In genomic region chr6:104771258-104771832, GRCh38 we compare ENCODE assay signal across 9 cellular contexts.
DNase-seq lines count a peak whose midpoint lies in the region; ATAC-seq, FAIRE-seq and TF ChIP-seq lines count a peak whose summit lies in the region.
"Had no signal": no experiment of that assay in that cellular context is flagged by ENCODE, and none has a peak within 500 bp of the region (broad histone marks: within the 10 kb centered on the region; RNA-seq: fewer than 3 reads in every experiment).

No MANE protein-coding gene starts in this region.

- no peaks in the 10 kb centered on the region for H3K27me3 ChIP-seq in K562 (ENCODE audit: control insufficient read depth in 2 of 2, insufficient read depth in 2 of 2, low read length in 2 of 2)
- H3K27me3 ChIP-seq in right lobe of liver = no peaks in the 10 kb centered on the region

- H3K36me3 ChIP-seq in K562 (ENCODE audit: control insufficient read depth, insufficient read depth, low read length) = peaks cover 4% of the 10 kb centered on the region; the same call in 1 of the 3 replicates
- peaks cover 0 to 1% (median 0%) of the 10 kb centered on the region in 4 donors for H3K36me3 ChIP-seq in right lobe of liver

- no peak for TF ChIP-seq POLR2A in NB4 (IDR thresholded peaks at IDR 0.05; ENCODE audit: extremely low read depth, insufficient read length)
- TF ChIP-seq POLR2A in K562 (conservative IDR thresholded peaks at IDR 0.05) = no peak
- TF ChIP-seq POLR2A in right lobe of liver (IDR thresholded peaks at IDR 0.05) = no peak

- ATAC-seq in K562 (peak; percentile 91), right lobe of liver (peak; percentile 64 to 83 (median 70))

- no peak for TF ChIP-seq EP300 in K562 (IDR thresholded peaks at IDR 0.05; ENCODE audit: low read length)

- no peak overlapping the region for H3K9ac ChIP-seq in K562 (ENCODE audit: insufficient read depth in 1 of 2, low read depth in 2 of 2, low read length in 2 of 2)

- DNase-seq in ELR (ENCODE audit: low read depth) (peak; percentile 63), HEK293T (ENCODE audit: extremely low spot score) (peak; percentile 14), NB4 (ENCODE audit: low read depth) (peak; percentile 53), K562 (ENCODE audit: extremely low read depth in 1 of 4, low spot score in 3 of 4) (peak; percentile 13 to 22 (median 14)), right lobe of liver (no peak)
- no peak for DNase-seq in activated CD4-positive, alpha-beta T cell treated with anti-CD3 and anti-CD28 coated beads for 1 hour
- no peak for DNase-seq in stimulated activated CD4-positive, alpha-beta T cell treated with anti-CD3 and anti-CD28 coated beads, Interleukin-12 subunit alpha, Interleukin-12 subunit beta, amount 100 ng/mL, for 4 hours

- H3K4me3 ChIP-seq in NB4 (ENCODE audit: low read depth, low read length) (no peak overlapping the region), K562 (no peak overlapping the region), right lobe of liver (no peak overlapping the region)

- H3K4me1 ChIP-seq in K562 (replicated peaks in 1 of 2; ENCODE audit: control insufficient read depth in 2 of 2, insufficient read depth in 2 of 2, low read length in 2 of 2) (no peaks in the 10 kb centered on the region), right lobe of liver (no peaks in the 10 kb centered on the region)

- WGBS in K562 (ENCODE audit: insufficient coverage, low coverage, missing lambda C conversion rate) = 9% methylated on average over 2 of the region's 2 CpGs
- 48% methylated on average over 2 of the region's 2 CpGs for WGBS in right lobe of liver (ENCODE audit: insufficient coverage, low coverage, low lambda C conversion rate, missing lambda C conversion rate)

- no peaks in the 10 kb centered on the region for H3K79me2 ChIP-seq in K562 (ENCODE audit: control insufficient read depth, insufficient read depth, low read length)

- no peak overlapping the region for H3K4me2 ChIP-seq in K562 (ENCODE audit: insufficient read depth, low read length)

- CTCF ChIA-PET in HEK293T (lab: Yijun Ruan, JAX) = no interaction called here
- CTCF ChIA-PET in K562 (lab: Yijun Ruan, JAX; ENCODE audit: low intra/inter-chr PET ratio) = interaction anchor here (0.6 to 3.1 kb wide), 3 partner anchors 85 to 107 kb away, joined by 3 to 22 read pairs (median 3); no protein-coding TSS in a partner anchor

- in situ Hi-C loops in K562 (cut with MboI) = no loop called here

- peak; percentile 83 to 86 for TF ChIP-seq RAD21 in K562 (CRISPR knock-in tag; conservative IDR thresholded peaks at IDR 0.05 in 1 of 2, IDR thresholded peaks at IDR 0.05 in 1 of 2)

- H3K9me1 ChIP-seq in K562 (ENCODE audit: control insufficient read depth, insufficient read depth, low read length) = no peaks in the 10 kb centered on the region

- H3K9me3 ChIP-seq in K562 (replicated peaks; ENCODE audit: control insufficient read depth, insufficient read depth, low read depth, low read length) (no peaks in the 10 kb centered on the region), right lobe of liver (no peaks in the 10 kb centered on the region)

- FAIRE-seq in K562 (lab: Jason Lieb, UNC) = no peak

- POLR2A ChIA-PET in HEK293T (lab: Yijun Ruan, JAX) = no interaction called here
- POLR2A ChIA-PET in K562 (lab: Yijun Ruan, JAX) = no interaction called here

- intact Hi-C loops in K562 (cut with micrococcal nuclease) = loop anchor here (1.0 kb wide), 2 partner anchors 88 to 244 kb away; no protein-coding TSS in a partner anchor
- intact Hi-C loops in right lobe of liver (cut with DNase I) = loop anchor here in 1 of 2 donors (10.0 kb wide), 1 partner anchor 87 kb away; no protein-coding TSS in a partner anchor

- H3K27ac ChIP-seq in 22Rv1 (no peak overlapping the region), K562 (ENCODE audit: extremely low read depth, low read depth, low read length) (no peak overlapping the region), right lobe of liver (no peak overlapping the region)
- H3K27ac ChIP-seq: HL-60 had no signal

- no TSS peak for BruUV-seq in K562 (replicated peaks; lab: Mats Ljungman, UMichigan)

- H4K20me1 ChIP-seq in K562 (replicated peaks; ENCODE audit: control insufficient read depth, insufficient read depth, low read length) = no peaks in the 10 kb centered on the region

- H2AFZ ChIP-seq in K562 (ENCODE audit: low read depth, low read length) = no peak overlapping the region

- TF ChIP-seq CTCF in 22Rv1 (IDR thresholded peaks at IDR 0.05) (peak; percentile 68), NB4 (IDR thresholded peaks at IDR 0.05; ENCODE audit: low read depth, low read length) (no peak), K562 (IDR thresholded peaks at IDR 0.05 in 2 of 3, conservative IDR thresholded peaks at IDR 0.05 in 1 of 3; ENCODE audit: insufficient read depth in 2 of 3, low read depth in 1 of 3, low read length in 3 of 3) (peak; percentile 31 to 78 (median 46); a peak in 5 of 6 replicates), right lobe of liver (IDR thresholded peaks at IDR 0.05) (peak; percentile 51 to 61 (median 55))

TF ChIP-seq in HEK293T, 16 proteins besides CTCF, POLR2A, EP300 and RAD21:
- TF ChIP-seq FOXK2 (IDR thresholded peaks at IDR 0.05) (no peak), ZNF384 (IDR thresholded peaks at IDR 0.05) (no peak), LEF1 (IDR thresholded peaks at IDR 0.05; ENCODE audit: borderline replicate concordance) (no peak), FOXA1 (IDR thresholded peaks at IDR 0.05) (no peak)

TF ChIP-seq in K562, 482 proteins besides CTCF, POLR2A, EP300 and RAD21 (continues in another document):
- TF ChIP-seq MAFK (IDR thresholded peaks at IDR 0.05; ENCODE audit: low read length) (no peak), ZNF197 (CRISPR knock-in tag; IDR thresholded peaks at IDR 0.05; ENCODE audit: low read depth) (no peak), TCF7L2 (IDR thresholded peaks at IDR 0.05; ENCODE audit: low read depth, low read length) (no peak), MYBL2 (IDR thresholded peaks at IDR 0.05; ENCODE audit: low read depth) (no peak), MYBL2 (CRISPR knock-in tag; IDR thresholded peaks at IDR 0.05; ENCODE audit: borderline replicate concordance) (no peak), FOSL1 (tag; conservative IDR thresholded peaks at IDR 0.05) (no peak), E2F4 (CRISPR knock-in tag; IDR thresholded peaks at IDR 0.05; ENCODE audit: low read depth) (no peak), SMARCE1 (IDR thresholded peaks at IDR 0.05) (no peak), ZNF717 (CRISPR knock-in tag; IDR thresholded peaks at IDR 0.05) (no peak), C11orf30 (IDR thresholded peaks at IDR 0.05; ENCODE audit: low read depth) (0 out of 2 replicates have a peak, but pooled peaks have one; percentile 20), ZBTB12 (CRISPR knock-in tag; IDR thresholded peaks at IDR 0.05) (no peak), FOXP1 (CRISPR knock-in tag; IDR thresholded peaks at IDR 0.05) (no peak), MCM7 (IDR thresholded peaks at IDR 0.05) (no peak), POLR2H (tag; IDR thresholded peaks at IDR 0.05; ENCODE audit: low read depth) (0 out of 2 replicates have a peak, but pooled peaks have one; percentile 30), POLR3A (IDR thresholded peaks at IDR 0.05; ENCODE audit: borderline replicate concordance, extremely low read depth, insufficient read depth, insufficient read length) (no peak), HSF4 (CRISPR knock-in tag; IDR thresholded peaks at IDR 0.05; ENCODE audit: borderline replicate concordance) (no peak), ZBTB2 (IDR thresholded peaks at IDR 0.05) (no peak), GABPB2 (CRISPR knock-in tag; conservative IDR thresholded peaks at IDR 0.05) (no peak), ELF2 (CRISPR knock-in tag; IDR thresholded peaks at IDR 0.05) (no peak), SAP30 (IDR thresholded peaks at IDR 0.05; ENCODE audit: borderline replicate concordance, insufficient read depth, low read depth, low read length, poor library complexity, severe bottlenecking) (no peak), FUS (optimal IDR thresholded peaks at IDR 0.05; ENCODE audit: low read depth, low read length) (no peak), RBM39 (optimal IDR thresholded peaks at IDR 0.05; ENCODE audit: low read depth, low read length) (no peak)

Comparison
In these comparisons a context has a peak if more than half of its experiments do, and no peak if none do; other contexts are left out.
1. DNase-seq: peak in ELR (single experiment), HEK293T (single experiment), NB4 (single experiment) and K562 (4 of 4); none in right lobe of liver (0 of 3), activated CD4-positive, alpha-beta T cell treated with anti-CD3 and anti-CD28 coated beads for 1 hour (single experiment) and stimulated activated CD4-positive, alpha-beta T cell treated with anti-CD3 and anti-CD28 coated beads, Interleukin-12 subunit alpha, Interleukin-12 subunit beta, amount 100 ng/mL, for 4 hours (single experiment).